Comparison of ENCODE assay signal across 8 cellular contexts in the genomic region with DNA sequence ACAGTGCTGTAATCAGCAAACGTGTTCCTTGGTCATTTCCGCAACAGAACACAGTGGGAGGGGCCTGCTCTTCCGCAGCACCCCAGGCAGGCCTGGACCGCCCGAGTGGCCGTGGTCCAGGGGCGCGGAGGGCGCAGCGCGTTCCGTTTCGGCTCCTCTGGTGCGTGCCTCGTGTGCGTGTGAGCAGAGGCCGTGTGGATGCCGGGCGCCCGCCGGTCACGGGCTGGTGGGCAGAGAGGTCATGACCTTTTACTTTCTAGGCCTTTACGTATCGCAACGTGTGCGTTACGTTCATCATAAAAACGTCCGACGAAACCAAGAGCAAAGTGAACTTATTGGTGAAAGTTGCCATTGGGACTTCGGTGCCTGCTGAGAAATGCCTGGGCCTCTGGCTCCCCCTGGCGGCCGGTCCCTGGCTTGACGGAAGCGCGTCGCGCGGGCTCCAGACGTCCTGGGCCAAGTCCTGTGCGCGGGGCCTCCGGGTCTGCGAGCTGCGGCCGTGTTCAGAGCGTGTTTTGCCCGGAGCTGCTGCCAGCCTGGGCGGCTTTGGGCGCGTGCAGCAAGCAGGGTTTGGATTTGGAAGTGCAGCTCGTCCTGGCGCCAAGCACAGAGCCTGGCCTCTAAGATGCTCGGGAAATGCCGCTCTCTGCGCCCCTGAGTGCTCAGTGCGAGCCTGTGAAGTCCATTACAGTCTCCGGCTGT. TPM values are rescaled to one million over a fixed set of nuclear protein-coding genes. Genes with fewer than 3 reads are reported as not detected.
DNase-seq lines count a peak whose midpoint lies in the region; ATAC-seq lines count a peak whose summit lies in the region.

No MANE protein-coding gene starts in this region.

- H3K23ac ChIP-seq in mesendoderm (ENCODE audit: low read length) = no peak overlapping the region

- no peak overlapping the region for H2BK15ac ChIP-seq in mesendoderm (replicated peaks; ENCODE audit: low read depth)

- peaks cover 19% of the 10 kb centered on the region for H3K79me1 ChIP-seq in mesendoderm (ENCODE audit: low read length)

- peak overlapping the region; percentile 37 for H3K27ac ChIP-seq in effector memory CD4-positive, alpha-beta T cell (ENCODE audit: insufficient read depth, low read length, poor library complexity, severe bottlenecking)
- H3K27ac ChIP-seq in mesendoderm (ENCODE audit: low read depth, low read length) = no peak overlapping the region

- H3K27me3 ChIP-seq in effector memory CD4-positive, alpha-beta T cell (replicated peaks; ENCODE audit: control insufficient read depth, insufficient read depth, low read length, poor library complexity, severe bottlenecking) = peaks cover 5% of the 10 kb centered on the region
- no peaks in the 10 kb centered on the region for H3K27me3 ChIP-seq in mesendoderm (ENCODE audit: insufficient read depth, low read length, poor library complexity)

- DNase-seq in D341Med (ENCODE audit: low spot score) (peak; percentile 94), NOMO-1 (lab: John Stamatoyannopoulos, UW; ENCODE audit: unreplicated experiment in 2 of 2) (peak; percentile 86), mesendoderm (peak; percentile 83)
- peak; percentile 56 to 82 (median 76) for DNase-seq in activated CD8-positive, alpha-beta memory T cell treated with anti-CD3 and anti-CD28 coated beads for 48 hours (ENCODE audit: low read depth in 2 of 3, low spot score in 2 of 3)
- peak; percentile 58 to 71 (median 60) for DNase-seq in effector memory CD4-positive, alpha-beta T cell
- DNase-seq in stimulated activated CD8-positive, alpha-beta memory T cell treated with anti-CD3 and anti-CD28 coated beads, Interleukin-15, amount 100 ng/mL, for 1 hour (ENCODE audit: low read depth) = peak; percentile 77

- H3K56ac ChIP-seq in mesendoderm (ENCODE audit: low read length) = peak overlapping the region; percentile 80

- peak; percentile 70 for ATAC-seq in HG02759 (IDR thresholded peaks at IDR 0.05; ENCODE audit: unreplicated experiment)
- ATAC-seq in HG03039 (IDR thresholded peaks at IDR 0.05; ENCODE audit: unreplicated experiment) = no peak

- peaks cover 5% of the 10 kb centered on the region for H3K4me1 ChIP-seq in effector memory CD4-positive, alpha-beta T cell (ENCODE audit: control insufficient read depth, insufficient read depth, low read length, poor library complexity, severe bottlenecking)
- H3K4me1 ChIP-seq in mesendoderm (ENCODE audit: control insufficient read depth, low read depth, low read length) = no peaks in the 10 kb centered on the region

- H3K4me2 ChIP-seq in mesendoderm (ENCODE audit: low read length) = no peak overlapping the region

- no peak overlapping the region for H4K8ac ChIP-seq in mesendoderm (ENCODE audit: low read depth, low read length)

- WGBS in mesendoderm (ENCODE audit: extremely low coverage, insufficient coverage, low lambda C conversion rate) = no CpG with 5 or more reads among the region's 58 CpGs

- no peak overlapping the region for H4K5ac ChIP-seq in mesendoderm (ENCODE audit: low read length)

- H3K4me3 ChIP-seq in effector memory CD4-positive, alpha-beta T cell (ENCODE audit: insufficient read depth, low read depth, low read length, poor library complexity, severe bottlenecking) = peak overlapping the region; percentile 43
- H3K4me3 ChIP-seq in mesendoderm (ENCODE audit: low read length) = no peak overlapping the region

- H3K4ac ChIP-seq in mesendoderm (ENCODE audit: low read depth, low read length) = no peak overlapping the region

- H2BK120ac ChIP-seq in mesendoderm (ENCODE audit: low read depth, low read length) = no peak overlapping the region

- peak overlapping the region; percentile 44 for H3K9ac ChIP-seq in mesendoderm (ENCODE audit: low read length)

- H3K9me3 ChIP-seq in effector memory CD4-positive, alpha-beta T cell (ENCODE audit: control insufficient read depth, low read length) = no peaks in the 10 kb centered on the region

- no peak overlapping the region for H2BK5ac ChIP-seq in mesendoderm (ENCODE audit: low read length)

- no peak overlapping the region for H2AK5ac ChIP-seq in mesendoderm (ENCODE audit: low read length)

- no peak overlapping the region for H3K18ac ChIP-seq in mesendoderm (ENCODE audit: low read length)

- H3K79me2 ChIP-seq in mesendoderm (ENCODE audit: control insufficient read depth, insufficient read depth, low read length) = peaks cover 65% of the 10 kb centered on the region

- no peaks in the 10 kb centered on the region for H3K36me3 ChIP-seq in effector memory CD4-positive, alpha-beta T cell (ENCODE audit: control insufficient read depth, insufficient read depth, low read length)
- no peaks in the 10 kb centered on the region for H3K36me3 ChIP-seq in mesendoderm (ENCODE audit: control insufficient read depth, insufficient read depth, low read length)

RNA-seq across cellular contexts. Expression of a gene that starts 34.4 kb away (rescaled TPM):
- polyA plus RNA-seq in mesendoderm (2013, experiment 1 of 2) = 84.0 TPM
- polyA plus RNA-seq in mesendoderm (2013, experiment 2 of 2) = 85.5 TPM
